2 cellular contexts compared by ENCODE assay signal in the genomic region with DNA sequence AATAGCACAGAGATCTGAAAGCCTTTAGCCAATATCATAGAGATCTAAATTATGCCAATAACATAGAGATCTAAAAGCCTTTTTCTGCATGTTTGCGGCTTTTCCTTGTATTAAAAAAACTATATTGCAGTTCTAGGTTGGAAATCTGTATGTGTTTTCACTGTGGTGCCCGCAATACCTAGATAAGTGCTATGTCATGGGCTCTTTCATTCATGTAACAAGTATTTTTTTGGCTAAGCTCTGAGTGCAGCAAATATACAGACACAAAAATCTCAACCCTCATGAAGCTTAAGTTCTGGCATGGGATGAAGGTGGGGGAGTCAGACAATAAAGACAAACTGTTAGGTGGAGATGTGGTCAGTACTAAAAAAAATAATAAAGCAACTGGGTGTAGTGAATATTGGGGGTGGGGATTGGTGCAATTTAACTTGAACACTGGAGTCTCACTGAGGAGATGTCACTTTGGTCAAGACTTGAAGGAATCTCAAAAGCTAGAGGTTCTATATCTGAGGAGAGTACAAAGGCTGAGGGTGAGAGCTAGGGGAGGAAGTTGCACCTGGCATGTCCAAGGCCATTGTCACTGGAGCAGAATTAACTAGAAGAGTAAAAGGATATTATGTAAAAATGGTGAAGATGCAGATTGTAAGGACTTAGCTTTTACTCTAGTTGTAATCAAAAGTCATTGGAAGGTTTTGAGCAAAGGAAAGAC.
TF ChIP-seq lines count a peak whose summit lies in the region.

No MANE protein-coding gene starts in this region.

TF ChIP-seq in HepG2, 621 proteins besides CTCF, POLR2A, EP300 and RAD21:
- no peak for TF ChIP-seq ZBTB7A (CRISPR knock-in tag; IDR thresholded peaks at IDR 0.05)
- TF ChIP-seq, protein P1, sequence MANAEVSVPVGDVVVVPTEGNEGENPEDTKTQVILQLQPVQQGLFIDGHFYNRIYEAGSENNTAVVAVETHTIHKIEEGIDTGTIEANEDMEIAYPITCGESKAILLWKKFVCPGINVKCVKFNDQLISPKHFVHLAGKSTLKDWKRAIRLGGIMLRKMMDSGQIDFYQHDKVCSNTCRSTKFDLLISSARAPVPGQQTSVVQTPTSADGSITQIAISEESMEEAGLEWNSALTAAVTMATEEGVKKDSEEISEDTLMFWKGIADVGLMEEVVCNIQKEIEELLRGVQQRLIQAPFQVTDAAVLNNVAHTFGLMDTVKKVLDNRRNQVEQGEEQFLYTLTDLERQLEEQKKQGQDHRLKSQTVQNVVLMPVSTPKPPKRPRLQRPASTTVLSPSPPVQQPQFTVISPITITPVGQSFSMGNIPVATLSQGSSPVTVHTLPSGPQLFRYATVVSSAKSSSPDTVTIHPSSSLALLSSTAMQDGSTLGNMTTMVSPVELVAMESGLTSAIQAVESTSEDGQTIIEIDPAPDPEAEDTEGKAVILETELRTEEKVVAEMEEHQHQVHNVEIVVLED (CRISPR knock-in tag; IDR thresholded peaks at IDR 0.05; ENCODE audit: borderline replicate concordance), result peak; percentile 34; the same call in 1 of the 2 replicates

TF ChIP-seq in SK-N-SH treated with all-trans-retinoic acid at 6 μM for 48 hours, 23 proteins besides CTCF, POLR2A, EP300 and RAD21:
- TF ChIP-seq, protein P2, sequence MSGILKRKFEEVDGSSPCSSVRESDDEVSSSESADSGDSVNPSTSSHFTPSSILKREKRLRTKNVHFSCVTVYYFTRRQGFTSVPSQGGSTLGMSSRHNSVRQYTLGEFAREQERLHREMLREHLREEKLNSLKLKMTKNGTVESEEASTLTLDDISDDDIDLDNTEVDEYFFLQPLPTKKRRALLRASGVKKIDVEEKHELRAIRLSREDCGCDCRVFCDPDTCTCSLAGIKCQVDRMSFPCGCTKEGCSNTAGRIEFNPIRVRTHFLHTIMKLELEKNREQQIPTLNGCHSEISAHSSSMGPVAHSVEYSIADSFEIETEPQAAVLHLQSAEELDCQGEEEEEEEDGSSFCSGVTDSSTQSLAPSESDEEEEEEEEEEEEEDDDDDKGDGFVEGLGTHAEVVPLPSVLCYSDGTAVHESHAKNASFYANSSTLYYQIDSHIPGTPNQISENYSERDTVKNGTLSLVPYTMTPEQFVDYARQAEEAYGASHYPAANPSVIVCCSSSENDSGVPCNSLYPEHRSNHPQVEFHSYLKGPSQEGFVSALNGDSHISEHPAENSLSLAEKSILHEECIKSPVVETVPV (CRISPR knock-in tag; IDR thresholded peaks at IDR 0.05), result no peak
- TF ChIP-seq TCF4 (CRISPR knock-in tag; IDR thresholded peaks at IDR 0.05; ENCODE audit: borderline replicate concordance) (no peak), ESRRG (CRISPR knock-in tag; IDR thresholded peaks at IDR 0.05) (no peak), ZNF70 (CRISPR knock-in tag; IDR thresholded peaks at IDR 0.05) (no peak), BACH2 (CRISPR knock-in tag; IDR thresholded peaks at IDR 0.05; ENCODE audit: borderline replicate concordance) (no peak)
